ENCODE assay signal across 8 cellular contexts in genomic region chr15:98649621-98649995, GRCh38. TPM values are rescaled to one million over a fixed set of nuclear protein-coding genes. Genes with fewer than 3 reads are reported as not detected.
DNase-seq lines count a peak whose midpoint lies in the region; ATAC-seq and TF ChIP-seq lines count a peak whose summit lies in the region.

No MANE protein-coding gene starts in this region.

- peak overlapping the region; percentile 92 for H2AFZ ChIP-seq in PC-9

- CTCF ChIA-PET in PC-9 (lab: Charles Lee): no interaction called here

- H3F3A ChIP-seq in PC-9 (ENCODE audit: insufficient read depth, low read depth): 0 out of 2 replicates have a peak, but pooled peaks cover 6% of the 10 kb centered on the region

- H3K4me1 Mint-ChIP-seq in activated naive CD8-positive, alpha-beta T cell (ENCODE audit: low read depth): peaks cover 44% of the 10 kb centered on the region

- H3K9me3 ChIP-seq in PC-9 (ENCODE audit: insufficient read depth, low read depth): no peaks in the 10 kb centered on the region
- no peaks in the 10 kb centered on the region for H3K9me3 ChIP-seq in heart right ventricle

- ATAC-seq in heart right ventricle: peak in 2 of 8 donors; percentile 2 to 5
- ATAC-seq in HG02970 (IDR thresholded peaks at IDR 0.05; ENCODE audit: low FRiP score, unreplicated experiment): no peak
- ATAC-seq in GM19351 (IDR thresholded peaks at IDR 0.05; ENCODE audit: unreplicated experiment): no peak

- no peaks in the 10 kb centered on the region for H3K36me3 ChIP-seq in PC-9 (ENCODE audit: low read depth)
- no peaks in the 10 kb centered on the region for H3K36me3 ChIP-seq in heart right ventricle

- intact Hi-C loops in PC-9 (cut with micrococcal nuclease; ENCODE audit: unreplicated experiment): loop anchor here (2.0 to 10.0 kb wide), 4 partner anchors 247 to 605 kb away; partner anchors contain the start of gene LRRC28
- intact Hi-C loops in heart right ventricle (cut with DNase I): loop anchor here in 9 of 10 donors (5.0 to 10.0 kb wide), 10 partner anchors 105 to 428 kb away; no protein-coding TSS in a partner anchor

- peaks cover 28% of the 10 kb centered on the region for H3K4me1 ChIP-seq in PC-9 (replicated peaks; ENCODE audit: insufficient read depth)
- peaks cover 0 to 56% (median 39%) of the 10 kb centered on the region in 9 donors for H3K4me1 ChIP-seq in heart right ventricle

- no TSS peak for BruUV-seq in PC-9 (replicated peaks; lab: Mats Ljungman, UMichigan)

- H3K4me2 ChIP-seq in PC-9: peak overlapping the region; percentile 92

- H3K27me3 ChIP-seq in PC-9 (ENCODE audit: insufficient read depth, low read depth): no peaks in the 10 kb centered on the region
- peaks cover 0 to 61% (median 23%) of the 10 kb centered on the region in 7 donors for H3K27me3 ChIP-seq in heart right ventricle

- peaks cover 54% of the 10 kb centered on the region for H3K79me2 ChIP-seq in PC-9 (ENCODE audit: low read depth)

- no peaks in the 10 kb centered on the region for H3K36me3 Mint-ChIP-seq in activated naive CD8-positive, alpha-beta T cell

- DNase-seq in PC-9: peak in 1 of 2 experiments; percentile 25
- DNase-seq in heart right ventricle: peak; percentile 32 to 56
- no peak for DNase-seq in retinal pigment epithelial cell (ENCODE audit: low read depth)
- no peak for DNase-seq in NCI-H446 treated with DMSO at 0.1 percent for 48 hours (lab: John Stamatoyannopoulos, UW)

- H3K9me3 Mint-ChIP-seq in activated naive CD8-positive, alpha-beta T cell (ENCODE audit: low read depth): no peaks in the 10 kb centered on the region

- H3K27ac ChIP-seq in PC-9 (no peak overlapping the region), heart right ventricle (peak overlapping the region; percentile 89 to 95 (median 92))

- H3K27me3 Mint-ChIP-seq in activated naive CD8-positive, alpha-beta T cell: no peaks in the 10 kb centered on the region

- peak overlapping the region; percentile 79 for H3K4me3 Mint-ChIP-seq in activated naive CD8-positive, alpha-beta T cell

- H3K4me3 ChIP-seq in GM08714 (ENCODE audit: low read length) (peak overlapping the region; percentile 65), PC-9 (peak overlapping the region; percentile 88), heart right ventricle (peak overlapping the region; percentile 81 to 93 (median 89)), retinal pigment epithelial cell (ENCODE audit: low read length) (peak overlapping the region; percentile 87)

- H3K27ac Mint-ChIP-seq in activated naive CD8-positive, alpha-beta T cell: peak overlapping the region; percentile 76

- peaks cover 3% of the 10 kb centered on the region; the same call in 1 of the 2 replicates for H4K20me1 ChIP-seq in PC-9 (ENCODE audit: insufficient read depth)

- H3K9me2 ChIP-seq in PC-9 (ENCODE audit: insufficient read depth): no peaks in the 10 kb centered on the region

- TF ChIP-seq CTCF in PC-9 (conservative IDR thresholded peaks at IDR 0.05): no peak
- TF ChIP-seq CTCF in heart right ventricle (IDR thresholded peaks at IDR 0.05): peak in 3 of 9 donors; percentile 15 to 40 (median 17)
- TF ChIP-seq CTCF in retinal pigment epithelial cell (conservative IDR thresholded peaks at IDR 0.05; ENCODE audit: low read depth, low read length): no peak

- POLR2A ChIA-PET in PC-9 (lab: Charles Lee; ENCODE audit: unreplicated experiment): no interaction called here

- WGBS in heart right ventricle, 2 donors: 0 to 1% methylated on average over 43 to 45 of the region's 45 CpGs

RNA-seq across cellular contexts. Expression of gene IGF1R, which starts 1.3 kb away (rescaled TPM):
- total RNA-seq in PC-9 (2021) (71.3 and 78.9 TPM in 2 replicates), heart right ventricle (10 to 100 TPM; 32.3 to 88.2 (median 50.0) TPM)
- polyA plus RNA-seq in heart right ventricle: 1 to 10 TPM; 3.4 to 8.4 TPM

Comparison
In these comparisons a context has a peak if more than half of its experiments do, and no peak if none do; other contexts are left out.
1. DNase-seq: peak in heart right ventricle (2 of 2); none in retinal pigment epithelial cell (single experiment) and NCI-H446 treated with DMSO at 0.1 percent for 48 hours (single experiment).
2. Peak in every context shown above with its lines, with median percentiles within 50 percentile points of each other: H3K4me3 ChIP-seq.